8 cellular contexts compared by ENCODE assay signal in genomic region chr2:84880395-84880644, GRCh38. TPM values are rescaled to one million over a fixed set of nuclear protein-coding genes. Genes with fewer than 3 reads are reported as not detected.
DNase-seq lines count a peak whose midpoint lies in the region; ATAC-seq and TF ChIP-seq lines count a peak whose summit lies in the region.

No MANE protein-coding gene starts in this region.

- H3K4me1 ChIP-seq in mesenchymal stem cell (ENCODE audit: control insufficient read depth, insufficient read depth, low read depth, low read length) = peaks cover 21% of the 10 kb centered on the region
- peaks cover 0 to 31% (median 14%) of the 10 kb centered on the region in 4 donors for H3K4me1 ChIP-seq in tibial nerve

- H3K9me3 Mint-ChIP-seq in activated naive CD4-positive, alpha-beta T cell treated with anti-CD3 and anti-CD28 coated beads for 36 hours = no peaks in the 10 kb centered on the region

- peak overlapping the region in 1 of 2 experiments; percentile 48 for H3K18ac ChIP-seq in mesenchymal stem cell (ENCODE audit: low read depth in 1 of 2, low read length in 2 of 2)

- H3K14ac ChIP-seq in mesenchymal stem cell (ENCODE audit: low read length in 2 of 2) = no peak overlapping the region

- no peak overlapping the region for H2BK15ac ChIP-seq in mesenchymal stem cell (ENCODE audit: low read depth, poor library complexity, severe bottlenecking)

- in situ Hi-C loops in brain microvascular endothelial cell (cut with HindIII; ENCODE audit: low pct_ligation_motif_present, low sequenced_read_pairs) = no loop called here

- CTCF ChIA-PET in activated naive CD4-positive, alpha-beta T cell treated with anti-CD3 and anti-CD28 coated beads for 36 hours (lab: Charles Lee) = interaction anchor here (0.7 to 8.0 kb wide), 11 partner anchors 9 to 363 kb away, joined by 3 to 75 read pairs (median 4); partner anchors contain the start of gene TMSB10

- no peaks in the 10 kb centered on the region for H3K79me1 ChIP-seq in mesenchymal stem cell (replicated peaks; ENCODE audit: low read length, poor library complexity, severe bottlenecking)

- DNase-seq in activated naive CD4-positive, alpha-beta T cell treated with anti-CD3 and anti-CD28 coated beads for 36 hours = no peak
- DNase-seq in activated naive CD4-positive, alpha-beta T cell treated with anti-CD3 and anti-CD28 coated beads, Interleukin-2, amount 50 U/mL, for 16 hours = no peak
- DNase-seq in brain microvascular endothelial cell (no peak), mesenchymal stem cell (no peak), tibial nerve (ENCODE audit: low spot score in 2 of 2) (no peak), NCI-H1417 (lab: John Stamatoyannopoulos, UW) (no peak), posterior vena cava (ENCODE audit: low spot score) (no peak)

- peak overlapping the region; percentile 80 for H3K9ac ChIP-seq in mesenchymal stem cell (ENCODE audit: low read length)

- H3K4ac ChIP-seq in mesenchymal stem cell (ENCODE audit: low read depth in 1 of 2, low read length in 2 of 2) = no peak overlapping the region

- TF ChIP-seq CTCF in brain microvascular endothelial cell (IDR thresholded peaks at IDR 0.05; ENCODE audit: low read depth, low read length, missing control alignments) = no peak
- no peak for TF ChIP-seq CTCF in tibial nerve (IDR thresholded peaks at IDR 0.05)

- no peak overlapping the region for H2AK5ac ChIP-seq in mesenchymal stem cell (ENCODE audit: low read length, severe bottlenecking)

- intact Hi-C loops in activated naive CD4-positive, alpha-beta T cell treated with anti-CD3 and anti-CD28 coated beads for 36 hours (cut with micrococcal nuclease) = loop anchor here (2.0 to 5.0 kb wide), 3 partner anchors 48 to 248 kb away; no protein-coding TSS in a partner anchor
- intact Hi-C loops in posterior vena cava (cut with DNase I) = loop anchor here in 1 of 2 donors (10.0 kb wide), 1 partner anchor 386 kb away; no protein-coding TSS in a partner anchor

- TF ChIP-seq POLR2A in tibial nerve (IDR thresholded peaks at IDR 0.05) = no peak

- H3K9me3 ChIP-seq in mesenchymal stem cell (ENCODE audit: control insufficient read depth, low read length) (no peaks in the 10 kb centered on the region), tibial nerve (no peaks in the 10 kb centered on the region)

- peak overlapping the region; percentile 92 for H3K27ac Mint-ChIP-seq in activated naive CD4-positive, alpha-beta T cell treated with anti-CD3 and anti-CD28 coated beads for 36 hours

- no peaks in the 10 kb centered on the region for H3K27me3 Mint-ChIP-seq in activated naive CD4-positive, alpha-beta T cell treated with anti-CD3 and anti-CD28 coated beads for 36 hours (ENCODE audit: low read depth)

- peak overlapping the region; percentile 99 for H3K4me2 ChIP-seq in mesenchymal stem cell (ENCODE audit: low read length, poor library complexity, severe bottlenecking)

- H3K27me3 ChIP-seq in brain microvascular endothelial cell (replicated peaks) (peaks cover 12% of the 10 kb centered on the region), mesenchymal stem cell (ENCODE audit: control insufficient read depth in 1 of 2, insufficient read depth in 1 of 2, low read length in 2 of 2) (peaks cover 8 to 16% of the 10 kb centered on the region in 2 experiments), tibial nerve (peaks cover 0 to 21% of the 10 kb centered on the region in 2 donors)

- WGBS in mesenchymal stem cell = 1% methylated on average over 8 of the region's 8 CpGs
- 1% methylated on average over 7 to 8 of the region's 8 CpGs for WGBS in tibial nerve, 2 donors

- H3K36me3 ChIP-seq in brain microvascular endothelial cell (replicated peaks) = no peaks in the 10 kb centered on the region
- H3K36me3 ChIP-seq in mesenchymal stem cell (ENCODE audit: control insufficient read depth in 1 of 2, insufficient read depth in 2 of 2, low read depth in 1 of 2, low read length in 2 of 2) = no peaks in the 10 kb centered on the region
- H3K36me3 ChIP-seq in tibial nerve = no peaks in the 10 kb centered on the region

- H2BK120ac ChIP-seq in mesenchymal stem cell (ENCODE audit: low read depth, low read length) = no peak overlapping the region

- H2BK5ac ChIP-seq in mesenchymal stem cell (ENCODE audit: low read depth, low read length, poor library complexity, severe bottlenecking) = no peak overlapping the region

- H3K4me3 Mint-ChIP-seq in activated naive CD4-positive, alpha-beta T cell treated with anti-CD3 and anti-CD28 coated beads for 36 hours = peak overlapping the region; percentile 93

- H3K4me3 ChIP-seq in brain microvascular endothelial cell (ENCODE audit: low read depth, low read length) = peak overlapping the region; percentile 51
- H3K4me3 ChIP-seq in mesenchymal stem cell (ENCODE audit: insufficient read depth in 1 of 2, low read depth in 1 of 2, low read length in 2 of 2) = peak overlapping the region; percentile 64 to 83
- H3K4me3 ChIP-seq in tibial nerve = peak overlapping the region; percentile 34 to 61 (median 53)

- no peak overlapping the region for H2AFZ ChIP-seq in mesenchymal stem cell (ENCODE audit: low read depth, low read length)

- no peak overlapping the region for H2BK12ac ChIP-seq in mesenchymal stem cell (ENCODE audit: low read length in 2 of 2)

- H3K27ac ChIP-seq in brain microvascular endothelial cell (no peak overlapping the region), mesenchymal stem cell (ENCODE audit: low read length, poor library complexity, severe bottlenecking) (no peak overlapping the region), tibial nerve (peak overlapping the region in 2 of 4 donors; percentile 40 to 59)

- H3K23ac ChIP-seq in mesenchymal stem cell (ENCODE audit: low read length in 2 of 2) = no peak overlapping the region

- H4K8ac ChIP-seq in mesenchymal stem cell (ENCODE audit: low read length) = no peak overlapping the region

- H3K4me1 Mint-ChIP-seq in activated naive CD4-positive, alpha-beta T cell treated with anti-CD3 and anti-CD28 coated beads for 36 hours (ENCODE audit: low read depth) = peaks cover 55% of the 10 kb centered on the region

- ATAC-seq in GM21737 (IDR thresholded peaks at IDR 0.05; ENCODE audit: unreplicated experiment) = no peak

- no peak overlapping the region for H4K91ac ChIP-seq in mesenchymal stem cell (ENCODE audit: low read length)

- H3K36me3 Mint-ChIP-seq in activated naive CD4-positive, alpha-beta T cell treated with anti-CD3 and anti-CD28 coated beads for 36 hours (ENCODE audit: low read depth) = peaks cover 10% of the 10 kb centered on the region

- TF ChIP-seq EP300 in tibial nerve (IDR thresholded peaks at IDR 0.05) = no peak

RNA-seq across cellular contexts. Expression of gene TRABD2A, which starts 0.6 kb away (rescaled TPM):
- total RNA-seq in activated naive CD4-positive, alpha-beta T cell treated with anti-CD3 and anti-CD28 coated beads for 36 hours = 10 to 100 TPM; 40.4 to 41.7 TPM
- polyA plus RNA-seq in mesenchymal stem cell (2013, experiment 1 of 2) = 6.6 TPM
- polyA plus RNA-seq in mesenchymal stem cell (2013, experiment 2 of 2) = 6.3 TPM
- total RNA-seq in tibial nerve = 1 to 10 TPM in 2 of 4 donors, under 1 TPM in 1, not detected in 1; 0.98 to 6.3 (median 1.7) TPM
- total RNA-seq in posterior vena cava = 1 to 10 TPM; 1.0 to 2.6 TPM

RNA-seq across cellular contexts. Expression of gene TMSB10, which starts 25.1 kb away (rescaled TPM):
- 1,000 to 10,000 TPM; 1,772 to 1,864 TPM for total RNA-seq in activated naive CD4-positive, alpha-beta T cell treated with anti-CD3 and anti-CD28 coated beads for 36 hours
- 4,228 TPM for polyA plus RNA-seq in mesenchymal stem cell (2013, experiment 1 of 2)
- 4,226 TPM for polyA plus RNA-seq in mesenchymal stem cell (2013, experiment 2 of 2)
- total RNA-seq in tibial nerve (1,000 to 10,000 TPM; 5,005 to 6,715 (median 5,816) TPM), posterior vena cava (1,000 to 10,000 TPM; 1,249 to 1,274 TPM)

Comparison
In these comparisons a context has a peak if more than half of its experiments do, and no peak if none do; other contexts are left out.
1. RNA of gene TRABD2A, which starts 0.6 kb away (total RNA-seq): 40.4 to 41.7 TPM in activated naive CD4-positive, alpha-beta T cell treated with anti-CD3 and anti-CD28 coated beads for 36 hours; 1.0 to 2.6 TPM in posterior vena cava and 0.98 to 6.3 TPM in tibial nerve; every median in the first group is over 4 times any median in the second.
2. Peak in every context shown above with its lines, with median percentiles within 50 percentile points of each other: H3K4me3 ChIP-seq.